Comparison of ENCODE assay signal across 32 cellular contexts in the genomic region with DNA sequence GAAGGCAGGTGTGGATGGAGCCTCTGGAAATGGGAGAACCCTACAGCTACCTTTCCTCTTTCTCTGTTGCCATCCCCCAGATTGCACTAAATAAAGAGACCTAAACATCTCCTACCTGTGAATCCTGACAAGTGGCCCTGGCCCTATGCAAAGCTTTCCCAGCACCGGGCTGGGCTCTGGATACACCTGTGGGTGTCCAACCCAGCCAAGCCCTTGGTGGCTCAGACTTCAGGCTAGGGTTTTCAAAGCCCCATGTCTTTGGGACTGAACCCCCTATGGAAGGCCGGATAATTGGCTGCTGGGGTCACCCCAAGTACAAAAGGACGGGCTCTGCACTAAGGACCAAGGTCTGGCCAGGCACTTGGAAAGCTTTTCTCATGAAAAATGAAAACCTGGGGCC.
"Had no signal": no experiment of that assay in that cellular context is flagged by ENCODE, and none has a peak within 500 bp of the region (broad histone marks: within the 10 kb centered on the region; RNA-seq: fewer than 3 reads in every experiment).

No MANE protein-coding gene starts in this region.

- H3K4me3 Mint-ChIP-seq: activated CD4-positive, alpha-beta T cell treated with anti-CD3 and anti-CD28 coated beads, Interleukin-2, amount 10 ng/mL, durations not matched to agents 7 days and 5 days; activated naive CD8-positive, alpha-beta T cell treated with anti-CD3 and anti-CD28 coated beads, Interleukin-2, amount 10 ng/mL, durations not matched to agents 7 days and 5 days; activated T-cell treated with anti-CD3 and anti-CD28 coated beads, Interleukin-2, amount 50 U/mL, for 4 hours; brain; nephron; stimulated activated effector memory CD8-positive, alpha-beta T cell treated with anti-CD3 and anti-CD28 coated beads, Interleukin-12 subunit alpha, Interleukin-12 subunit beta, amount 100 ng/mL, for 72 hours; stimulated activated naive CD8-positive, alpha-beta T cell treated with anti-CD3 and anti-CD28 coated beads, Interleukin-15, amount 100 ng/mL, for 72 hours; type B pancreatic cell had no signal

- H3K4me1 Mint-ChIP-seq: brain, nephron had no signal

- H3K36me3 ChIP-seq: uterus had no signal

- H3K79me2 ChIP-seq: hepatocyte had no signal

- H3K4me1 ChIP-seq: ascending aorta, pancreas, prostate gland, sigmoid colon, uterus had no signal

- H3K9me3 Mint-ChIP-seq: activated CD4-positive, alpha-beta T cell treated with anti-CD3 and anti-CD28 coated beads, Interleukin-2, amount 10 ng/mL, durations not matched to agents 7 days and 5 days; activated naive CD8-positive, alpha-beta T cell treated with anti-CD3 and anti-CD28 coated beads, Interleukin-2, amount 10 ng/mL, durations not matched to agents 7 days and 5 days; activated T-cell treated with anti-CD3 and anti-CD28 coated beads, Interleukin-2, amount 50 U/mL, for 4 hours; brain; nephron; stimulated activated effector memory CD8-positive, alpha-beta T cell treated with anti-CD3 and anti-CD28 coated beads, Interleukin-12 subunit alpha, Interleukin-12 subunit beta, amount 100 ng/mL, for 72 hours; stimulated activated naive CD8-positive, alpha-beta T cell treated with anti-CD3 and anti-CD28 coated beads, Interleukin-15, amount 100 ng/mL, for 72 hours; type B pancreatic cell had no signal

- H3K4me2 ChIP-seq: hepatocyte, SK-N-SH had no signal

- ATAC-seq: activated T-cell treated with anti-CD3 and anti-CD28 coated beads, Interleukin-2, amount 50 U/mL, for 4 hours; gastroesophageal sphincter; left ventricle myocardium superior; pancreas; stimulated activated effector memory CD8-positive, alpha-beta T cell treated with anti-CD3 and anti-CD28 coated beads, Interleukin-12 subunit alpha, Interleukin-12 subunit beta, amount 100 ng/mL, for 72 hours; stimulated activated naive CD8-positive, alpha-beta T cell treated with anti-CD3 and anti-CD28 coated beads, Interleukin-15, amount 100 ng/mL, for 72 hours had no signal

- H2AFZ ChIP-seq: hepatocyte had no signal

- H3K27ac Mint-ChIP-seq: activated naive CD8-positive, alpha-beta T cell treated with anti-CD3 and anti-CD28 coated beads, Interleukin-2, amount 10 ng/mL, durations not matched to agents 7 days and 5 days; brain; nephron; stimulated activated effector memory CD8-positive, alpha-beta T cell treated with anti-CD3 and anti-CD28 coated beads, Interleukin-12 subunit alpha, Interleukin-12 subunit beta, amount 100 ng/mL, for 72 hours; type B pancreatic cell had no signal

- H3K27me3 ChIP-seq: ascending aorta, cardiac muscle cell, dorsolateral prefrontal cortex, gastroesophageal sphincter, hepatocyte, neutrophil, pancreas, sigmoid colon, uterus had no signal

- H3K27me3 Mint-ChIP-seq: activated CD4-positive, alpha-beta T cell treated with anti-CD3 and anti-CD28 coated beads, Interleukin-2, amount 10 ng/mL, durations not matched to agents 7 days and 5 days; activated naive CD8-positive, alpha-beta T cell treated with anti-CD3 and anti-CD28 coated beads, Interleukin-2, amount 10 ng/mL, durations not matched to agents 7 days and 5 days; brain; stimulated activated naive CD8-positive, alpha-beta T cell treated with anti-CD3 and anti-CD28 coated beads, Interleukin-15, amount 100 ng/mL, for 72 hours; type B pancreatic cell had no signal

- H3K27ac ChIP-seq: ascending aorta, cardiac muscle cell, coronary artery, dorsolateral prefrontal cortex, gastroesophageal sphincter, hepatocyte, neutrophil, pancreas, prostate gland, sigmoid colon, uterus had no signal

- DNase-seq: activated CD4-positive, alpha-beta T cell treated with anti-CD3 and anti-CD28 coated beads, Interleukin-2, amount 10 ng/mL, durations not matched to agents 7 days and 5 days; activated CD4-positive, CD25-positive, alpha-beta regulatory T cell; activated CD8-positive, alpha-beta memory T cell treated with anti-CD3 and anti-CD28 coated beads, Interleukin-2, amount 50 U/mL, for 4 hours; activated effector memory CD4-positive, alpha-beta T cell treated with Interleukin-2 at 50 U/mL for 16 hours; activated naive CD4-positive, alpha-beta T cell treated with Interleukin-2 at 50 U/mL for 16 hours; activated naive CD8-positive, alpha-beta T cell treated with anti-CD3 and anti-CD28 coated beads, Interleukin-2, amount 10 ng/mL, durations not matched to agents 7 days and 5 days; activated T-cell treated with anti-CD3 and anti-CD28 coated beads, Interleukin-2, amount 50 U/mL, for 4 hours; cerebellar nuclear complex; dorsolateral prefrontal cortex; effector memory CD4-positive, alpha-beta T cell; islet precursor cell; left ventricle myocardium superior; retina; sigmoid colon; SK-N-SH; small intestine; stimulated activated CD4-positive, alpha-beta T cell treated with anti-CD3 and anti-CD28 coated beads, Interleukin-4, amount 100 ng/mL, for 24 hours; stimulated activated naive CD8-positive, alpha-beta T cell treated with anti-CD3 and anti-CD28 coated beads, Interleukin-15, amount 100 ng/mL, for 72 hours; substantia nigra; uterus had no signal

- H3K9me3 ChIP-seq: ascending aorta, gastroesophageal sphincter, neutrophil, pancreas, prostate gland, sigmoid colon, SK-N-SH, uterus had no signal

- H3K4me3 ChIP-seq: ascending aorta, cardiac muscle cell, coronary artery, dorsolateral prefrontal cortex, gastroesophageal sphincter, hepatocyte, pancreas, prostate gland, sigmoid colon, uterus had no signal
